Comparison of ENCODE assay signal across 8 cellular contexts in the genomic region with DNA sequence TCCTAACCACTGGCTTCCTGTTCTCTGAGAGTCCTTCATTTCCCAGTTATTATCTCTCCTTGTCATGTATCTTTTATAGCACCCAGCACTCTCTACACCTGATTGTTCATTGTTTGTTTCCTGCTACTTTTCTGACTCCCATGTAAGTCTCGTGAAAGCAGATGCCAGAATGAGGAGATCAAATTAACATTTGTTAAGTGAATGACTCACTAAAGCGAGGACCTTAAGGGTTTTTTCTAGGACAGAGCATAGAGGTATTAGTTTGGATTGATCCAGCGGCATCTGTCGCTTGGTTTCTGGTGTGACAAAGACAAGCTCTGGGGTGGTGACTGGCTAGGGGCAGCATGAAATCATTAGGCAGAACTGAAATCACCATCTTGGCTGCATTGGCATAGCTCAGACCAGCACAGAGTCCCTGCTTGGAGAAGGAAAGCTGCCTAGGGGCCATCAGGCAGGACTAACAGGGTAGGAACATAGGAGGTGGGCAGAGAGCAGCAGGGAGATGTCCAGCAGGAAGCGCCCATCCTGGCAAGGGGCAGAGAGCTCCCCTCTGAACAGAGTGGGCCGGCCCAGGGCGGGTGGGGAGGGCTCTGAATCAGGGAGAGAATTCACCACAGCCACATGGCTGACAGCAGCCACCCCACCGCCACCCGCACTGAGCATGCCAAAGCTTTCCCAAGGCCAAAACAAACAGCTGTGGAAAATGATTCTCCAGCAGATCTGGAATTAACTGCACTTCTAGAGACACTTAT.
DNase-seq lines count a peak whose midpoint lies in the region; ATAC-seq and TF ChIP-seq lines count a peak whose summit lies in the region.

No MANE protein-coding gene starts in this region.

- no peak for ATAC-seq in HG02973 (IDR thresholded peaks at IDR 0.05; ENCODE audit: unreplicated experiment)
- ATAC-seq in HG03565 (IDR thresholded peaks at IDR 0.05; ENCODE audit: unreplicated experiment): no peak
- no peak for ATAC-seq in GM19452 (IDR thresholded peaks at IDR 0.05; ENCODE audit: unreplicated experiment)

- TF ChIP-seq CTCF in brain (conservative IDR thresholded peaks at IDR 0.05) (no peak), neural crest cell (conservative IDR thresholded peaks at IDR 0.05) (no peak)

- H3K27me3 Mint-ChIP-seq in brain (peaks cover 7% of the 10 kb centered on the region), neural crest cell (ENCODE audit: low read depth) (no peaks in the 10 kb centered on the region)

- DNase-seq in DMS79 treated with DMSO at 0.1 percent for 48 hours (lab: John Stamatoyannopoulos, UW) (peak; percentile 79), NCI-H2107 treated with DMSO at 0.1 percent for 48 hours (lab: John Stamatoyannopoulos, UW; ENCODE audit: unreplicated experiment) (peak; percentile 95), neural crest cell (ENCODE audit: low read depth, low spot score) (no peak)
- no peak for DNase-seq in stimulated activated CD4-positive, alpha-beta T cell treated with anti-CD3 and anti-CD28 coated beads, Interleukin-2, amount 100 ng/mL, for 24 hours

- H3K9me3 Mint-ChIP-seq in brain: no peaks in the 10 kb centered on the region
- no peaks in the 10 kb centered on the region for H3K9me3 Mint-ChIP-seq in neural crest cell

- H3K4me1 Mint-ChIP-seq in brain: peaks cover 55% of the 10 kb centered on the region
- peaks cover 7% of the 10 kb centered on the region for H3K4me1 Mint-ChIP-seq in neural crest cell

- H3K36me3 Mint-ChIP-seq in brain: no peaks in the 10 kb centered on the region
- no peaks in the 10 kb centered on the region for H3K36me3 Mint-ChIP-seq in neural crest cell (ENCODE audit: low read depth)

- H3K27ac Mint-ChIP-seq in brain (peak overlapping the region in 4 of 5 experiments; percentile 45 to 92 (median 77)), neural crest cell (ENCODE audit: unreplicated experiment) (peak overlapping the region; percentile 1)

- H3K4me3 Mint-ChIP-seq in brain (peak overlapping the region in 1 of 5 experiments; percentile 23), neural crest cell (no peak overlapping the region)

Comparison
In these comparisons a context has a peak if more than half of its experiments do, and no peak if none do; other contexts are left out.
1. DNase-seq: peak in DMS79 treated with DMSO at 0.1 percent for 48 hours (single experiment) and NCI-H2107 treated with DMSO at 0.1 percent for 48 hours (single experiment); none in neural crest cell (single experiment) and stimulated activated CD4-positive, alpha-beta T cell treated with anti-CD3 and anti-CD28 coated beads, Interleukin-2, amount 100 ng/mL, for 24 hours (0 of 2).